10 cellular contexts compared by ENCODE assay signal in the genomic region with DNA sequence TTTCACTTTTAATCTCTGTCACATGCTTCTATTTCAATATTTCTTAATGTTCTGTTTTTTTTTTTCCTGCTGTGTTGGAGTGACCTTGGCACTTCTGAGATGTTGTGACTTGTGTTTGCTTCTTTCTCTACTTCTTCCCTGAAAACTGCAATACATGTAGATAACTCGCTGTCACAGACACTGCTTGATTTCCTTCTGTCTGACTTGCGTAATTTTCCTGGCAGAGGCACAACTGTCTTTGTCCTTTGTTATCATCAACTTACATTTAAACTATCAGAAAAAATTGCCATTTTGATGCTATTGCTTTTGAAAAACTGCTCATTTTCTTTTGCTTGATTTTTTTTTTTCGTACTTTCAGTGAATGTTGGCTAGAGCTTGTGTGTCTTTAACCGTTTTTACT.
A peak's percentile ranks its signal among the peaks of the same experiment; 100 is the strongest.
DNase-seq lines count a peak whose midpoint lies in the region; ATAC-seq, FAIRE-seq and TF ChIP-seq lines count a peak whose summit lies in the region.
"Had no signal": no experiment of that assay in that cellular context is flagged by ENCODE, and none has a peak within 500 bp of the region (broad histone marks: within the 10 kb centered on the region; RNA-seq: fewer than 3 reads in every experiment).

No MANE protein-coding gene starts in this region.

- H3K23ac ChIP-seq in H1 (ENCODE audit: insufficient read length): no peak overlapping the region

- no peak overlapping the region for H2BK12ac ChIP-seq in H1 (ENCODE audit: low read depth, low read length)

- TF ChIP-seq CTCF in Calu3 (IDR thresholded peaks at IDR 0.05; ENCODE audit: unreplicated experiment): no peak
- TF ChIP-seq CTCF in H1 (IDR thresholded peaks at IDR 0.05; ENCODE audit: control extremely low read depth in 1 of 3, insufficient read depth in 1 of 3, low read depth in 1 of 3, low read length in 3 of 3): no peak
- no peak for TF ChIP-seq CTCF in neural crest cell (conservative IDR thresholded peaks at IDR 0.05)
- TF ChIP-seq CTCF in esophagus muscularis mucosa (IDR thresholded peaks at IDR 0.05): no peak

- H3K9me3 ChIP-seq in H1 (ENCODE audit: insufficient read depth in 2 of 2, low read depth in 1 of 2, low read length in 1 of 2) (no peaks in the 10 kb centered on the region), esophagus muscularis mucosa (no peaks in the 10 kb centered on the region)

- H3K4ac ChIP-seq in H1 (replicated peaks; ENCODE audit: insufficient read length, low read depth, low read length): no peak overlapping the region

- no peak for ATAC-seq in GM18909 (IDR thresholded peaks at IDR 0.05; ENCODE audit: poor library complexity, unreplicated experiment)

- 0 out of 4 replicates have a peak, but pooled peaks cover 0 to 2% of the 10 kb centered on the region in 2 experiments for H3K79me2 ChIP-seq in H1 (ENCODE audit: control insufficient read depth in 1 of 2, insufficient read depth in 2 of 2, low read length in 2 of 2)

- H2AFZ ChIP-seq in H1 (ENCODE audit: low read length): no peak overlapping the region

- FAIRE-seq in H1 (lab: Jason Lieb, UNC): no peak

- no peaks in the 10 kb centered on the region for H3K79me1 ChIP-seq in H1 (ENCODE audit: low read depth, low read length)

- H4K20me1 ChIP-seq in H1 (replicated peaks in 1 of 2; ENCODE audit: control insufficient read depth in 1 of 2, insufficient read depth in 2 of 2, low read length in 2 of 2): peaks cover 0 to 2% of the 10 kb centered on the region in 2 experiments

- H3K4me1 Mint-ChIP-seq in Calu3 (ENCODE audit: low read depth, unreplicated experiment): peaks cover 60% of the 10 kb centered on the region
- H3K4me1 Mint-ChIP-seq in neural crest cell: peaks cover 38% of the 10 kb centered on the region

- no peak overlapping the region for H3K18ac ChIP-seq in H1 (ENCODE audit: extremely low read depth, low read length)

- H3K56ac ChIP-seq in H1 (replicated peaks; ENCODE audit: insufficient read length, low read depth, low read length): no peak overlapping the region

- H3K14ac ChIP-seq in H1 (ENCODE audit: insufficient read length): no peak overlapping the region

- no peak overlapping the region for H2AK5ac ChIP-seq in H1 (ENCODE audit: low read depth, low read length)

- H3K36me3 ChIP-seq in H1 (ENCODE audit: control insufficient read depth in 2 of 4, insufficient read depth in 4 of 4, low read length in 3 of 4) (no peaks in the 10 kb centered on the region), esophagus muscularis mucosa (no peaks in the 10 kb centered on the region)
- H3K36me3 ChIP-seq: cardiac muscle cell had no signal

- peaks cover 5% of the 10 kb centered on the region for H3K9me3 Mint-ChIP-seq in Calu3 (ENCODE audit: low read depth, unreplicated experiment)
- no peaks in the 10 kb centered on the region for H3K9me3 Mint-ChIP-seq in neural crest cell

- DNase-seq in Calu3: no peak
- peak; percentile 84 for DNase-seq in RPMI7951 (ENCODE audit: low read depth)
- no peak for DNase-seq in H1 (ENCODE audit: low read depth in 1 of 2, low spot score in 2 of 2)
- DNase-seq in neural crest cell (ENCODE audit: low read depth, low spot score): no peak
- no peak for DNase-seq in esophagus muscularis mucosa (ENCODE audit: extremely low spot score)
- DNase-seq in HPDE6-E6E7 (ENCODE audit: extremely low spot score): no peak
- DNase-seq in NCI-H748 treated with DMSO at 0.1 percent for 48 hours (lab: John Stamatoyannopoulos, UW): no peak
- DNase-seq: SHP77 treated with DMSO at 0.1 percent for 48 hours had no signal

- no TSS peak for BruUV-seq in Calu3 (replicated peaks; lab: Mats Ljungman, UMichigan)

- H2BK20ac ChIP-seq in H1 (ENCODE audit: low read length): no peak overlapping the region

- H3K4me3 ChIP-seq in H1 (ENCODE audit: extremely low read depth in 1 of 4, insufficient read depth in 2 of 4, low read depth in 3 of 4, low read length in 4 of 4) (no peak overlapping the region), esophagus muscularis mucosa (no peak overlapping the region)
- H3K4me3 ChIP-seq: cardiac muscle cell had no signal

- H3K27me3 Mint-ChIP-seq in Calu3 (ENCODE audit: unreplicated experiment) (no peaks in the 10 kb centered on the region), neural crest cell (ENCODE audit: low read depth) (no peaks in the 10 kb centered on the region)

- H4K91ac ChIP-seq in H1 (replicated peaks; ENCODE audit: insufficient read length, low read length): no peak overlapping the region

- no peak overlapping the region for H2BK120ac ChIP-seq in H1 (replicated peaks; ENCODE audit: low read depth, low read length)

- H3K23me2 ChIP-seq in H1 (ENCODE audit: low read depth, low read length): no peaks in the 10 kb centered on the region

- H3K4me1 ChIP-seq in H1 (replicated peaks in 1 of 4; ENCODE audit: control insufficient read depth in 3 of 4, insufficient read depth in 4 of 4, low read length in 3 of 4) (no peaks in the 10 kb centered on the region), esophagus muscularis mucosa (peaks cover 44 to 52% (median 47%) of the 10 kb centered on the region in 4 donors)

- no peak overlapping the region for H4K5ac ChIP-seq in H1 (ENCODE audit: insufficient read length, low read depth, low read length)

- TF ChIP-seq RAD21 in H1 (IDR thresholded peaks at IDR 0.05 in 1 of 2, conservative IDR thresholded peaks at IDR 0.05 in 1 of 2; ENCODE audit: low read depth in 2 of 2, low read length in 2 of 2): no peak

- H3K27ac Mint-ChIP-seq in Calu3 (ENCODE audit: unreplicated experiment): peak overlapping the region; percentile 8
- H3K27ac Mint-ChIP-seq in neural crest cell (ENCODE audit: unreplicated experiment): peak overlapping the region; percentile 90

- no peak overlapping the region for H2BK15ac ChIP-seq in H1 (ENCODE audit: low read length)

- CTCF ChIA-PET in Calu3 (lab: Charles Lee): interaction anchor here (0.6 kb wide), 1 partner anchor 277 kb away, joined by 5 read pairs; no protein-coding TSS in a partner anchor
- CTCF ChIA-PET in H1 (lab: Charles Lee; ENCODE audit: partially characterized antibody): no interaction called here

- no peak overlapping the region for H2BK5ac ChIP-seq in H1 (ENCODE audit: low read depth, low read length)

- H3K4me3 Mint-ChIP-seq in Calu3 (ENCODE audit: low read depth, unreplicated experiment): no peak overlapping the region
- H3K4me3 Mint-ChIP-seq in neural crest cell: no peak overlapping the region

- peaks cover 0 to 1% (median 0%) of the 10 kb centered on the region in 4 experiments; a peak in 1 of 7 replicates for H3K27me3 ChIP-seq in H1 (replicated peaks in 1 of 4; ENCODE audit: control insufficient read depth in 3 of 4, extremely low read depth in 1 of 4, insufficient read depth in 3 of 4, low read length in 3 of 4)
- no peaks in the 10 kb centered on the region for H3K27me3 ChIP-seq in esophagus muscularis mucosa
- H3K27me3 ChIP-seq: cardiac muscle cell had no signal

- H3K27ac ChIP-seq in H1 (ENCODE audit: low read depth, low read length): no peak overlapping the region
- peak overlapping the region in 1 of 4 donors; percentile 27 for H3K27ac ChIP-seq in esophagus muscularis mucosa (replicated peaks in 1 of 4)
- H3K27ac ChIP-seq: cardiac muscle cell had no signal

- POLR2A ChIA-PET in H1 (lab: Charles Lee; ENCODE audit: partially characterized antibody): no interaction called here

- no peak overlapping the region for H4K8ac ChIP-seq in H1 (ENCODE audit: extremely low read depth, insufficient read depth, low read length)

- intact Hi-C loops in Calu3 (cut with micrococcal nuclease; ENCODE audit: unreplicated experiment) (loop anchor here (10.0 kb wide), 1 partner anchor 435 kb away; the partner anchor contains the start of gene FOSL2), esophagus muscularis mucosa (cut with DNase I) (no loop called here)

- H3K36me3 Mint-ChIP-seq in Calu3 (ENCODE audit: insufficient read depth, unreplicated experiment) (peaks cover 8% of the 10 kb centered on the region), neural crest cell (ENCODE audit: low read depth) (no peaks in the 10 kb centered on the region)

- WGBS in H1 (ENCODE audit: extremely low coverage in 1 of 2, insufficient coverage in 1 of 2, insufficient read length in 1 of 2, insufficient replicate concordance in 2 of 2, low coverage in 1 of 2, low lambda C conversion rate in 2 of 2, missing lambda C conversion rate in 1 of 2), 2 experiments: 94% methylated on average over 4 of the region's 4 CpGs; no CpG with 5 or more reads in 1 of the 2 experiments
- WGBS in esophagus muscularis mucosa: 37% methylated on average over 4 of the region's 4 CpGs

- TF ChIP-seq EP300 in H1 (IDR thresholded peaks at IDR 0.05; ENCODE audit: borderline replicate concordance in 1 of 2, low read depth in 2 of 2, low read length in 2 of 2) (no peak), esophagus muscularis mucosa (IDR thresholded peaks at IDR 0.05) (no peak)

- TF ChIP-seq POLR2A in H1 (IDR thresholded peaks at IDR 0.05; ENCODE audit: control extremely low read depth in 1 of 2, low read depth in 2 of 2, low read length in 2 of 2) (no peak), esophagus muscularis mucosa (IDR thresholded peaks at IDR 0.05; ENCODE audit: low read depth) (no peak)

- H3K9ac ChIP-seq in H1 (replicated peaks in 1 of 4; ENCODE audit: extremely low read depth in 1 of 4, low read depth in 3 of 4, low read length in 3 of 4): no peak overlapping the region

- H3K4me2 ChIP-seq in H1 (ENCODE audit: insufficient read depth in 1 of 2, low read depth in 2 of 2, low read length in 2 of 2): no peak overlapping the region

TF ChIP-seq in H1, 55 proteins besides CTCF, POLR2A, EP300 and RAD21:
- TF ChIP-seq, protein P1, sequence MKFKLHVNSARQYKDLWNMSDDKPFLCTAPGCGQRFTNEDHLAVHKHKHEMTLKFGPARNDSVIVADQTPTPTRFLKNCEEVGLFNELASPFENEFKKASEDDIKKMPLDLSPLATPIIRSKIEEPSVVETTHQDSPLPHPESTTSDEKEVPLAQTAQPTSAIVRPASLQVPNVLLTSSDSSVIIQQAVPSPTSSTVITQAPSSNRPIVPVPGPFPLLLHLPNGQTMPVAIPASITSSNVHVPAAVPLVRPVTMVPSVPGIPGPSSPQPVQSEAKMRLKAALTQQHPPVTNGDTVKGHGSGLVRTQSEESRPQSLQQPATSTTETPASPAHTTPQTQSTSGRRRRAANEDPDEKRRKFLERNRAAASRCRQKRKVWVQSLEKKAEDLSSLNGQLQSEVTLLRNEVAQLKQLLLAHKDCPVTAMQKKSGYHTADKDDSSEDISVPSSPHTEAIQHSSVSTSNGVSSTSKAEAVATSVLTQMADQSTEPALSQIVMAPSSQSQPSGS (IDR thresholded peaks at IDR 0.05; ENCODE audit: low read length): no peak
- TF ChIP-seq CEBPB (IDR thresholded peaks at IDR 0.05; ENCODE audit: low read depth, low read length): peak; percentile 30; the same call in 1 of the 2 replicates
